1 cellular context compared by ENCODE assay signal in genomic region chr7:146781352-146782116, GRCh38.
TF ChIP-seq lines count a peak whose summit lies in the region.

No MANE protein-coding gene starts in this region.

TF ChIP-seq in WTC11, 78 proteins besides CTCF, POLR2A, EP300 and RAD21 (continued from another document):
- TF ChIP-seq KAT7 (CRISPR knock-in tag; IDR thresholded peaks at IDR 0.05; ENCODE audit: borderline replicate concordance): no peak
- TF ChIP-seq JAZF1 (CRISPR knock-in tag; IDR thresholded peaks at IDR 0.05): no peak
- TF ChIP-seq ATF3 (CRISPR knock-in tag; conservative IDR thresholded peaks at IDR 0.05): no peak
- no peak for TF ChIP-seq NR2C2 (CRISPR knock-in tag; IDR thresholded peaks at IDR 0.05)
- no peak for TF ChIP-seq AFF4 (CRISPR knock-in tag; IDR thresholded peaks at IDR 0.05; ENCODE audit: borderline replicate concordance)
- no peak for TF ChIP-seq JUN (CRISPR knock-in tag; IDR thresholded peaks at IDR 0.05)
- TF ChIP-seq RORB (CRISPR knock-in tag; IDR thresholded peaks at IDR 0.05): no peak
